ENCODE assay signal across 25 cellular contexts in genomic region chr5:51159164-51159563, GRCh38.
"Had no signal": no experiment of that assay in that cellular context is flagged by ENCODE, and none has a peak within 500 bp of the region (broad histone marks: within the 10 kb centered on the region; RNA-seq: fewer than 3 reads in every experiment).

No MANE protein-coding gene starts in this region.

- H3K27me3 ChIP-seq: body of pancreas, cardiac muscle cell, heart right ventricle, left lung, ovary, spleen, thyroid gland had no signal

- H3K4me1 ChIP-seq: body of pancreas, heart right ventricle, left lung, prostate gland, spleen, thyroid gland had no signal

- H3K27ac ChIP-seq: body of pancreas, cardiac muscle cell, heart right ventricle, left lung, ovary, prostate gland, spleen, thyroid gland had no signal

- H3K27ac Mint-ChIP-seq: activated CD4-positive, alpha-beta memory T cell treated with anti-CD3 and anti-CD28 coated beads for 36 hours; activated naive CD4-positive, alpha-beta T cell treated with anti-CD3 and anti-CD28 coated beads, Interleukin-2, amount 10 ng/mL, durations not matched to agents 7 days and 5 days; activated T-cell treated with anti-CD3 and anti-CD28 coated beads, Interleukin-2, amount 50 U/mL, for 72 hours; mesothelial cell of epicardium; naive thymus-derived CD8-positive, alpha-beta T cell; stimulated activated naive CD8-positive, alpha-beta T cell treated with anti-CD3 and anti-CD28 coated beads, Interleukin-15, Interleukin-2, amounts not matched to agents 100 ng/mL and 50 ng/mL, for 24 hours; T-helper 1 cell treated with Interleukin-12 subunit alpha and Interleukin-12 subunit beta and Interleukin-4 antibody, amounts not matched to agents 30 μg/mL and 1 μg/mL, for 36 hours had no signal

- H3K4me1 Mint-ChIP-seq: activated naive CD4-positive, alpha-beta T cell treated with anti-CD3 and anti-CD28 coated beads, Interleukin-2, amount 10 ng/mL, durations not matched to agents 7 days and 5 days; mesothelial cell of epicardium; naive thymus-derived CD8-positive, alpha-beta T cell had no signal

- H3K36me3 Mint-ChIP-seq: activated CD4-positive, alpha-beta memory T cell treated with anti-CD3 and anti-CD28 coated beads for 36 hours; activated naive CD4-positive, alpha-beta T cell treated with anti-CD3 and anti-CD28 coated beads, Interleukin-2, amount 10 ng/mL, durations not matched to agents 7 days and 5 days had no signal

- H3K4me3 ChIP-seq: body of pancreas, cardiac muscle cell, heart right ventricle, left lung, ovary, prostate gland, spleen, thyroid gland had no signal

- H3K36me3 ChIP-seq: cardiac muscle cell, heart right ventricle, left lung, ovary, prostate gland, spleen, thyroid gland had no signal

- H3K9me3 ChIP-seq: prostate gland, thyroid gland had no signal

- DNase-seq: activated CD4-positive, alpha-beta memory T cell treated with anti-CD3 and anti-CD28 coated beads for 36 hours; activated CD4-positive, alpha-beta T cell treated with anti-CD3 and anti-CD28 coated beads for 48 hours; activated CD4-positive, CD25-positive, alpha-beta regulatory T cell; activated effector memory CD4-positive, alpha-beta T cell treated with anti-CD3 and anti-CD28 coated beads, Interleukin-2, amount 50 U/mL, for 16 hours; activated naive CD4-positive, alpha-beta T cell treated with anti-CD3 and anti-CD28 coated beads, Interleukin-2, amount 10 ng/mL, durations not matched to agents 7 days and 5 days; activated T-cell treated with anti-CD3 and anti-CD28 coated beads, Interleukin-2, amount 50 U/mL, for 72 hours; body of pancreas; erythroblast; foreskin fibroblast; heart right ventricle; kidney glomerular epithelial cell; spleen; stimulated activated CD4-positive, alpha-beta T cell treated with anti-CD3 and anti-CD28 coated beads, Interleukin-4, amount 100 ng/mL, for 24 hours; substantia nigra; T1000; thyroid gland had no signal

- H3K4me3 Mint-ChIP-seq: activated CD4-positive, alpha-beta memory T cell treated with anti-CD3 and anti-CD28 coated beads for 36 hours; activated naive CD4-positive, alpha-beta T cell treated with anti-CD3 and anti-CD28 coated beads, Interleukin-2, amount 10 ng/mL, durations not matched to agents 7 days and 5 days; activated T-cell treated with anti-CD3 and anti-CD28 coated beads, Interleukin-2, amount 50 U/mL, for 72 hours; mesothelial cell of epicardium; naive thymus-derived CD8-positive, alpha-beta T cell; stimulated activated naive CD8-positive, alpha-beta T cell treated with anti-CD3 and anti-CD28 coated beads, Interleukin-15, Interleukin-2, amounts not matched to agents 100 ng/mL and 50 ng/mL, for 24 hours; T-helper 1 cell treated with Interleukin-12 subunit alpha and Interleukin-12 subunit beta and Interleukin-4 antibody, amounts not matched to agents 30 μg/mL and 1 μg/mL, for 36 hours had no signal

- ATAC-seq: activated T-cell treated with anti-CD3 and anti-CD28 coated beads, Interleukin-2, amount 50 U/mL, for 72 hours; body of pancreas; heart right ventricle; left lung; naive thymus-derived CD8-positive, alpha-beta T cell had no signal

- FAIRE-seq: endometrium had no signal
